ENCODE assay signal across 22 cellular contexts in the genomic region with DNA sequence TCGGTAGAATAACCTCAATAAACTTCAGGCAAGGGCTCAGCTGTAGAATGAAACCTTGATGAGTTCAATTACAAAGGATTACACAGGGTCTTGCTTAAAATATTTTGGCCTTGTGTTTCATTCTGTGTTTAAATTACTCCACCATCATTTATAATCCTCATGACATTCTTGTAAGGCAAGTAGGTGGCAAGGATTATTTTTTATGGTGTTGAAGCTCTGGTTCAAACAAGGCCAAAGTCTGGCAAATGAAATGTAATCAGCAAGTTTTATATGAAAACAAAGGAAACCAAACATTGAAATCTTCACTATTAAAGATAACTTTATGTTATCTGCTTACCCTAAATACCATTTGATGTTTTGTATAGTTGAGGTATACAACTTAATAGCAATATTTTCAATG.
"Had no signal": no experiment of that assay in that cellular context is flagged by ENCODE, and none has a peak within 500 bp of the region (broad histone marks: within the 10 kb centered on the region; RNA-seq: fewer than 3 reads in every experiment).

No MANE protein-coding gene starts in this region.

- H3K4me3 ChIP-seq: MG63 had no signal

- H3K27ac ChIP-seq: RWPE1 had no signal

- FAIRE-seq: HepG2 had no signal

- H3K36me3 ChIP-seq: MG63 had no signal

- DNase-seq: IMR-90, Karpas-422, KG1, MG63, NCI-H1092, NCI-H1105 treated with DMSO at 0.1 percent for 48 hours, NCI-H1417 treated with DMSO at 0.1 percent for 48 hours, NCI-H146, NCI-H1694 treated with DMSO at 0.1 percent for 48 hours, NCI-H1930, NCI-H2081, NCI-H2107, NCI-H226, NCI-H446, NCI-H510A, NCI-H524 treated with DMSO at 0.1 percent for 48 hours, NCI-H774, SHP77, SK-N-SH, SW 1271 had no signal

- H3K9me3 ChIP-seq: MG63, SK-N-SH had no signal

- ATAC-seq: HepG2 had no signal

- H3K27me3 ChIP-seq: MG63 had no signal
